ENCODE assay signal across 19 cellular contexts in genomic region chr2:10059552-10060335, GRCh38. TPM values are rescaled to one million over a fixed set of nuclear protein-coding genes. Genes with fewer than 3 reads are reported as not detected.
"Had no signal": no experiment of that assay in that cellular context is flagged by ENCODE, and none has a peak within 500 bp of the region (broad histone marks: within the 10 kb centered on the region; RNA-seq: fewer than 3 reads in every experiment).

No MANE protein-coding gene starts in this region.

- H3K27me3 ChIP-seq: gastroesophageal sphincter, neural progenitor cell, right atrium auricular region, suprapubic skin, transverse colon, uterus had no signal

- H3K4me1 ChIP-seq: prostate gland, uterus had no signal

- H3K9ac ChIP-seq: neural progenitor cell had no signal

- DNase-seq: activated CD4-positive, alpha-beta memory T cell treated with anti-CD3 and anti-CD28 coated beads for 36 hours; activated CD4-positive, alpha-beta T cell treated with anti-CD3 and anti-CD28 coated beads for 48 hours; activated naive CD4-positive, alpha-beta T cell treated with anti-CD3 and anti-CD28 coated beads for 36 hours; activated T-cell treated with anti-CD3 and anti-CD28 coated beads, Interleukin-2, amount 50 U/mL, for 48 hours; cerebellar nuclear complex; cortex of kidney; head of caudate nucleus; naive thymus-derived CD8-positive, alpha-beta T cell; stimulated activated CD4-positive, alpha-beta T cell treated with anti-CD3 and anti-CD28 coated beads, Interleukin-2, amount 100 ng/mL, for 24 hours; stimulated activated naive CD8-positive, alpha-beta T cell treated with anti-CD3 and anti-CD28 coated beads, Interleukin-15, amount 100 ng/mL, for 72 hours; transverse colon; uterus had no signal

- H3K27ac ChIP-seq: epithelial cell of prostate, neural progenitor cell, prostate gland, right atrium auricular region, suprapubic skin, transverse colon, uterus had no signal

- H3K36me3 ChIP-seq: neural progenitor cell, prostate gland, transverse colon, uterus had no signal

- H3K4me3 ChIP-seq: gastroesophageal sphincter, neural progenitor cell, prostate gland, right atrium auricular region, suprapubic skin, transverse colon, uterus had no signal

- H3K4me2 ChIP-seq: neural progenitor cell had no signal

- H3K9me3 ChIP-seq: gastroesophageal sphincter, prostate gland, right atrium auricular region, suprapubic skin, transverse colon, uterus had no signal

- ATAC-seq: naive thymus-derived CD8-positive, alpha-beta T cell; stimulated activated effector memory CD8-positive, alpha-beta T cell treated with anti-CD3 and anti-CD28 coated beads, Interleukin-12 subunit alpha, Interleukin-12 subunit beta, amount 100 ng/mL, for 72 hours; stimulated activated naive CD8-positive, alpha-beta T cell treated with anti-CD3 and anti-CD28 coated beads, Interleukin-15, amount 100 ng/mL, for 72 hours had no signal

- H2AFZ ChIP-seq: neural progenitor cell had no signal

RNA-seq across cellular contexts. Expression of gene CYS1, which starts 20.5 kb away (rescaled TPM):
- total RNA-seq: activated naive CD4-positive, alpha-beta T cell treated with anti-CD3 and anti-CD28 coated beads for 36 hours; naive thymus-derived CD8-positive, alpha-beta T cell had no signal
- polyA plus RNA-seq: naive thymus-derived CD8-positive, alpha-beta T cell had no signal
